16 cellular contexts compared by ENCODE assay signal in the genomic region with DNA sequence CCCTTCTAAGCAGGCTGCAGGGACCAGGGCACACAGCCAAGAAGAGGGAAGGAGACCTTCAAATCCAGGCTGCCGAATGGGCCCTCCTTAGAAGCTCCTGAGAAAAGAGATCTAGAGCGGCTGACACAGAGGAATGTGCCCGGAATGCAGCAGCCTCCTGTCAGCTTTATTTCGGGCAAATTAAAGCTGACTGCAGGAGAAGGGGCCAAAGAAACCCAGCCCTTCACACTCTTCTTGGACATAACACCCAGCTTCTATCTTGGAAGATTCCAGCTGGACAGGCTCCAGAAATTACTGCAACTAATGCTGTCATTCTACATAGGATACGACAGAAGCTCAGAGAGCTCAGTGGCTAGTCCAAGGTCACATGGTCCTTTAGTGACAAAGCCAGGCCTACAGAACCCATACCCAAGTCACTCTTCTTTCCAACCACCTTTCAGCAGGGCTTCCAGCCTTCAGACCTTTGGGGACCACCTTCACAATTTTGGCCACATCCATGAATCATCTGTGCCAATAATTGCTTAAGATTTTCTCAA.
DNase-seq lines count a peak whose midpoint lies in the region; ATAC-seq and TF ChIP-seq lines count a peak whose summit lies in the region.
"Had no signal": no experiment of that assay in that cellular context is flagged by ENCODE, and none has a peak within 500 bp of the region (broad histone marks: within the 10 kb centered on the region; RNA-seq: fewer than 3 reads in every experiment).

No MANE protein-coding gene starts in this region.

- intact Hi-C loops in left ventricle myocardium superior (cut with micrococcal nuclease) (no loop called here), cardiac septum (cut with DNase I) (no loop called here)

- TF ChIP-seq CTCF in brain (conservative IDR thresholded peaks at IDR 0.05) (no peak), nephron progenitor cell (IDR thresholded peaks at IDR 0.05) (no peak), type B pancreatic cell (conservative IDR thresholded peaks at IDR 0.05) (no peak)

- in situ Hi-C loops in ACHN (cut with HindIII; ENCODE audit: low pct_ligation_motif_present, low pct_unique_long_range_greater_than_20kb, low sequenced_read_pairs): no loop called here

- H3K27ac Mint-ChIP-seq in brain (peak overlapping the region in 4 of 5 experiments; percentile 28 to 86 (median 36)), nephron progenitor cell (peak overlapping the region; percentile 27), type B pancreatic cell (peak overlapping the region; percentile 20)
- H3K27ac Mint-ChIP-seq: CD14-positive monocyte had no signal

- H3K4me1 Mint-ChIP-seq in brain (peaks cover 19% of the 10 kb centered on the region), nephron progenitor cell (no peaks in the 10 kb centered on the region), type B pancreatic cell (ENCODE audit: unreplicated experiment) (peaks cover 40% of the 10 kb centered on the region)
- H3K4me1 Mint-ChIP-seq: CD14-positive monocyte had no signal

- DNase-seq in left ventricle myocardium superior (peak; percentile 27), cardiac septum (ENCODE audit: low spot score) (no peak), nephron progenitor cell (no peak), type B pancreatic cell (ENCODE audit: extremely low spot score, unreplicated experiment) (no peak), kidney tubule cell (ENCODE audit: low spot score) (no peak), NAMALWA (ENCODE audit: low spot score) (no peak), ACHN (no peak)
- DNase-seq: DND-41, NCI-H1417 treated with DMSO at 0.1 percent for 48 hours, NCI-H187 treated with DMSO at 0.1 percent for 48 hours, NCI-H345, NCI-H526, PC-9 had no signal

- peaks cover 3% of the 10 kb centered on the region for H3K27me3 Mint-ChIP-seq in brain
- peaks cover 7% of the 10 kb centered on the region for H3K27me3 Mint-ChIP-seq in nephron progenitor cell (ENCODE audit: low read depth, poor library complexity)
- no peaks in the 10 kb centered on the region for H3K27me3 Mint-ChIP-seq in type B pancreatic cell

- H3K36me3 Mint-ChIP-seq in brain (no peaks in the 10 kb centered on the region), nephron progenitor cell (ENCODE audit: low read depth) (no peaks in the 10 kb centered on the region), type B pancreatic cell (no peaks in the 10 kb centered on the region)
- H3K36me3 Mint-ChIP-seq: CD14-positive monocyte had no signal

- H3K9me3 Mint-ChIP-seq in brain (no peaks in the 10 kb centered on the region), nephron progenitor cell (no peaks in the 10 kb centered on the region), type B pancreatic cell (peaks cover 5% of the 10 kb centered on the region)

- H3K4me3 Mint-ChIP-seq in brain: no peak overlapping the region
- H3K4me3 Mint-ChIP-seq in nephron progenitor cell: no peak overlapping the region
- H3K4me3 Mint-ChIP-seq in type B pancreatic cell: no peak overlapping the region
- H3K4me3 Mint-ChIP-seq: CD14-positive monocyte had no signal

- peak; percentile 60 for ATAC-seq in left ventricle myocardium superior
- ATAC-seq: A549 had no signal
